Comparison of ENCODE assay signal across 13 cellular contexts in genomic region chr4:27861802-27862201, GRCh38.
DNase-seq lines count a peak whose midpoint lies in the region; ATAC-seq and TF ChIP-seq lines count a peak whose summit lies in the region.
"Had no signal": no experiment of that assay in that cellular context is flagged by ENCODE, and none has a peak within 500 bp of the region (broad histone marks: within the 10 kb centered on the region; RNA-seq: fewer than 3 reads in every experiment).

No MANE protein-coding gene starts in this region.

- H3K27me3 ChIP-seq in OCI-LY3 (ENCODE audit: low read depth, low read length) = no peaks in the 10 kb centered on the region
- H3K27me3 ChIP-seq: BLaER1, left lung, ovary had no signal

- no peaks in the 10 kb centered on the region for H3K36me3 ChIP-seq in OCI-LY3 (replicated peaks; ENCODE audit: low read depth, low read length)
- H3K36me3 ChIP-seq: BLaER1, left lung, ovary had no signal

- peaks cover 16% of the 10 kb centered on the region for H3K4me1 ChIP-seq in OCI-LY3 (ENCODE audit: low read length)
- H3K4me1 ChIP-seq: BLaER1, left lung had no signal

- no peaks in the 10 kb centered on the region for H4K20me1 ChIP-seq in OCI-LY3 (ENCODE audit: insufficient read depth, low read length)
- H4K20me1 ChIP-seq: BLaER1 had no signal

- peak; percentile 68 for ATAC-seq in GM18520 (IDR thresholded peaks at IDR 0.05; ENCODE audit: unreplicated experiment)
- ATAC-seq in HG02798 (IDR thresholded peaks at IDR 0.05; ENCODE audit: poor library complexity, unreplicated experiment) = peak; percentile 47
- ATAC-seq in GM19023 (IDR thresholded peaks at IDR 0.05; ENCODE audit: unreplicated experiment) = no peak
- no peak for ATAC-seq in GM21619 (IDR thresholded peaks at IDR 0.05; ENCODE audit: unreplicated experiment)

- H3K4me2 ChIP-seq in OCI-LY3 (ENCODE audit: low read length) = peak overlapping the region; percentile 95
- H3K4me2 ChIP-seq: BLaER1 had no signal

- H3K9ac ChIP-seq in OCI-LY3 (ENCODE audit: low read length) = peak overlapping the region; percentile 55
- H3K9ac ChIP-seq: BLaER1 had no signal

- peak; percentile 61 for DNase-seq in iris pigment epithelial cell (ENCODE audit: low read depth)
- no peak for DNase-seq in NCI-H1105 (lab: John Stamatoyannopoulos, UW)
- no peak for DNase-seq in activated CD8-positive, alpha-beta memory T cell treated with anti-CD3 and anti-CD28 coated beads, Interleukin-2, amount 50 U/mL, for 48 hours
- DNase-seq: glutamatergic neuron, left lung, NCI-H2107, ovary had no signal

- no peak for TF ChIP-seq CTCF in OCI-LY3 (IDR thresholded peaks at IDR 0.05; ENCODE audit: low read depth, low read length)

- H3K9me3 ChIP-seq in OCI-LY3 (ENCODE audit: insufficient read depth, low read length) = no peaks in the 10 kb centered on the region
- H3K9me3 ChIP-seq: BLaER1, left lung, ovary had no signal

- H3K79me2 ChIP-seq in OCI-LY3 (ENCODE audit: low read length) = no peaks in the 10 kb centered on the region

- no peak overlapping the region; the same call in 1 of the 2 replicates for H3K27ac ChIP-seq in OCI-LY3 (ENCODE audit: low read length)
- H3K27ac ChIP-seq: BLaER1, left lung, ovary had no signal

- peak overlapping the region; percentile 62 for H2AFZ ChIP-seq in OCI-LY3 (ENCODE audit: low read depth, low read length)

- peak overlapping the region; percentile 72 for H3K4me3 ChIP-seq in OCI-LY3 (ENCODE audit: low read length)
- H3K4me3 ChIP-seq: BLaER1, left lung, ovary had no signal

Comparison
In these comparisons a context has a peak if more than half of its experiments do, and no peak if none do; other contexts are left out.
1. ATAC-seq: peak in GM18520 (single experiment) and HG02798 (single experiment); none in GM19023 (single experiment) and GM21619 (single experiment).